18 cellular contexts compared by ENCODE assay signal in genomic region chr3:128556949-128557348, GRCh38.
"Had no signal": no experiment of that assay in that cellular context is flagged by ENCODE, and none has a peak within 500 bp of the region (broad histone marks: within the 10 kb centered on the region; RNA-seq: fewer than 3 reads in every experiment).

No MANE protein-coding gene starts in this region.

- H3K4me1 ChIP-seq: transverse colon had no signal

- H3K36me3 ChIP-seq: cardiac muscle cell, transverse colon had no signal

- H3K4me3 Mint-ChIP-seq: activated CD4-positive, alpha-beta T cell treated with anti-CD3 and anti-CD28 coated beads for 36 hours; activated naive CD8-positive, alpha-beta T cell treated with anti-CD3 and anti-CD28 coated beads for 36 hours; dendritic cell treated with granulocyte-macrophage colony-stimulating factor and Interleukin-4, amounts not matched to agents 40 ng/mL and 50 ng/mL, for 4 days; effector memory CD8-positive, alpha-beta T cell; nephron progenitor cell; stimulated activated naive CD8-positive, alpha-beta T cell treated with anti-CD3 and anti-CD28 coated beads, Interleukin-15, Interleukin-2, amounts not matched to agents 100 ng/mL and 50 ng/mL, for 24 hours; WTC11 had no signal

- H3K9me3 ChIP-seq: transverse colon had no signal

- ATAC-seq: effector memory CD8-positive, alpha-beta T cell; left cardiac atrium; WTC11 had no signal

- H3K36me3 Mint-ChIP-seq: activated naive CD8-positive, alpha-beta T cell treated with anti-CD3 and anti-CD28 coated beads for 36 hours; WTC11 had no signal

- H3K4me3 ChIP-seq: cardiac muscle cell, transverse colon had no signal

- H3K9me3 Mint-ChIP-seq: activated naive CD8-positive, alpha-beta T cell treated with anti-CD3 and anti-CD28 coated beads for 36 hours; dendritic cell treated with granulocyte-macrophage colony-stimulating factor and Interleukin-4, amounts not matched to agents 40 ng/mL and 50 ng/mL, for 4 days; effector memory CD8-positive, alpha-beta T cell; stimulated activated naive CD8-positive, alpha-beta T cell treated with anti-CD3 and anti-CD28 coated beads, Interleukin-15, Interleukin-2, amounts not matched to agents 100 ng/mL and 50 ng/mL, for 24 hours; WTC11 had no signal

- DNase-seq: activated CD4-positive, alpha-beta T cell treated with anti-CD3 and anti-CD28 coated beads, Interleukin-2, amount 50 U/mL, for 48 hours; activated naive CD4-positive, alpha-beta T cell; activated naive CD8-positive, alpha-beta T cell treated with anti-CD3 and anti-CD28 coated beads for 36 hours; activated T-cell treated with anti-CD3 and anti-CD28 coated beads for 4 hours; amniotic stem cell; effector memory CD8-positive, alpha-beta T cell; foreskin fibroblast; left cardiac atrium; nephron progenitor cell; nucleus accumbens; retina; transverse colon had no signal

- H3K27ac Mint-ChIP-seq: activated CD4-positive, alpha-beta T cell treated with anti-CD3 and anti-CD28 coated beads for 36 hours; activated naive CD8-positive, alpha-beta T cell treated with anti-CD3 and anti-CD28 coated beads for 36 hours; dendritic cell treated with granulocyte-macrophage colony-stimulating factor and Interleukin-4, amounts not matched to agents 40 ng/mL and 50 ng/mL, for 4 days; effector memory CD8-positive, alpha-beta T cell; nephron progenitor cell; stimulated activated naive CD8-positive, alpha-beta T cell treated with anti-CD3 and anti-CD28 coated beads, Interleukin-15, Interleukin-2, amounts not matched to agents 100 ng/mL and 50 ng/mL, for 24 hours; WTC11 had no signal

- H3K27ac ChIP-seq: cardiac muscle cell, epithelial cell of prostate, transverse colon had no signal
